Comparison of ENCODE assay signal across 20 cellular contexts in the genomic region with DNA sequence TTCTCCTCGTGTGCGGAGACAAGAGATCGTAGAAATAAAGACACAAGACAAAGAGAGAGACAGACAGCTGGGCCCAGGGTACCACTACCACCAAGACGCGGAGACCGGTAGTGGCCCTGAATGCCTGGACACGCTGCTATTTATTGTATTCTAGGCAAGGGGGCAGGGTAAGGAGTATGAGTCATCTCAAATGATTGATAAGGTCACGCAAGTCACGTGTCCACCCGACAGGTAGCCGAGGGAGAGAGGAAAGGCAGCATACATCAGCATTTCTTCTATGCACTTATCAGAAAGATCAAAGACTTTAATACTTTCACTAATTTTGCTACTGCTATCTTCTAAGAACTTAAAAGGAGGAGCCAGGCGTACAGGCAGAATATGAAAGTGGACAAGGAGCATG. TPM values are rescaled to one million over a fixed set of nuclear protein-coding genes. Genes with fewer than 3 reads are reported as not detected.
"Had no signal": no experiment of that assay in that cellular context is flagged by ENCODE, and none has a peak within 500 bp of the region (broad histone marks: within the 10 kb centered on the region; RNA-seq: fewer than 3 reads in every experiment).

No MANE protein-coding gene starts in this region.

- H3K9me3 ChIP-seq: prostate gland had no signal

- H3K4me1 Mint-ChIP-seq: naive thymus-derived CD8-positive, alpha-beta T cell had no signal

- H3K27me3 ChIP-seq: dorsolateral prefrontal cortex, heart right ventricle, sigmoid colon, stomach had no signal

- H3K4me3 ChIP-seq: dorsolateral prefrontal cortex, heart right ventricle, mucosa of descending colon, prostate gland, sigmoid colon, skin epidermis, stomach, thoracic aorta had no signal

- H3K4me1 ChIP-seq: prostate gland, sigmoid colon, stomach had no signal

- DNase-seq: cortex of kidney; dorsolateral prefrontal cortex; effector CD8-positive, alpha-beta T cell; heart right ventricle; islet precursor cell; mucosa of descending colon; naive thymus-derived CD8-positive, alpha-beta T cell; retina; sigmoid colon; stimulated activated CD4-positive, alpha-beta T cell treated with anti-CD3 and anti-CD28 coated beads, Interleukin-12 subunit alpha, Interleukin-12 subunit beta, amount 100 ng/mL, for 4 hours; stimulated activated naive CD4-positive, alpha-beta T cell; stomach; substantia nigra; trophoblast cell had no signal

- H3K27ac Mint-ChIP-seq: naive thymus-derived CD8-positive, alpha-beta T cell had no signal

- ATAC-seq: left lobe of liver; mucosa of descending colon; naive thymus-derived CD8-positive, alpha-beta T cell had no signal

- H3K27ac ChIP-seq: dorsolateral prefrontal cortex, prostate gland, sigmoid colon, skin epidermis, stomach, thoracic aorta had no signal

- H3K36me3 ChIP-seq: prostate gland, sigmoid colon, stomach, thoracic aorta had no signal

RNA-seq across cellular contexts. Expression of gene MYL3, which starts 28.2 kb away (rescaled TPM):
- total RNA-seq: frontal cortex; naive thymus-derived CD8-positive, alpha-beta T cell had no signal
- polyA plus RNA-seq: naive thymus-derived CD8-positive, alpha-beta T cell had no signal

RNA-seq across cellular contexts. Expression of gene PTH1R, which starts 42.5 kb away (rescaled TPM):
- total RNA-seq: naive thymus-derived CD8-positive, alpha-beta T cell had no signal
- polyA plus RNA-seq: naive thymus-derived CD8-positive, alpha-beta T cell; neural cell had no signal
